1 cellular context compared by ENCODE assay signal in the genomic region with DNA sequence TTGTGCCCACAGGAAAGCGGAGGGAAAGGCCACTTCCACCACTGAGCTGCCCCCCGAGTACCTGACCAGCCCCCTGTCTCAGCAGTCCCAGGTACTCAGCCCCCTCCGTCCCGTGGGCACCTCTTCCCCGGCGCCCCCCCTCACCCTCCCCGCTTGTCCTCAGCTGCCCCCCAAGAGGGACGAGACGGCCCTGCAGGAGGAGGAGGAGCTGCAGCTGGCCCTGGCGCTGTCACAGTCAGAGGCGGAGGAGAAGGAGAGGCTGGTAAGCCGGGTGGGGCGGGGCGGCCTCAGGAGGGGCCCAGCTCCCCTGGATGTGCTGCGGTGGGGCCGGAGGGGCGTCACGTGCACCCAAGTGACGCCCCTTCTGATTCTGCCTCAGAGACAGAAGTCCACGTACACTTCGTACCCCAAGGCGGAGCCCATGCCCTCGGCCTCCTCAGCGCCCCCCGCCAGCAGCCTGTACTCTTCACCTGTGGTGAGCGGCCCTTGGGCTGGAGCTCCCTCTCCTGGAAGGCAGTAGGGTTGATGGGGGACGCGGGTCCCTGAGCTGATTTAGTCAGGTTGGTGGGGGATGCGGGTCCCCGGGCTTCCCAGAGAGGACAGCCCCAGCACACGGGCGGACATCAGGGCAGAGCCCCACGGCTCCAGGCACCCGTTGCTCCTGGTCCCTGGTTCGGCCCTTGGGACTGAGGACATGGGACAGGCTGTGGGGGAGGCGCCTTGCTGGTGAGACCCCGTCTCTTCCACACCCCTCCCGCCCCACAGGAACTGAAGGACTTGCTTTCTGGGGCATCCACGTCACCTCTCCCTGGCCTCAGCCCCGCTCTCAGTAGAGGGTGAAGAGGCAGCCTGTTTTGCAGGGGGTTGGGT.
TF ChIP-seq lines count a peak whose summit lies in the region.

No MANE protein-coding gene starts in this region.

TF ChIP-seq in HEK293, 187 proteins besides CTCF, POLR2A, EP300 and RAD21 (continued from another document):
- TF ChIP-seq, protein P1, sequence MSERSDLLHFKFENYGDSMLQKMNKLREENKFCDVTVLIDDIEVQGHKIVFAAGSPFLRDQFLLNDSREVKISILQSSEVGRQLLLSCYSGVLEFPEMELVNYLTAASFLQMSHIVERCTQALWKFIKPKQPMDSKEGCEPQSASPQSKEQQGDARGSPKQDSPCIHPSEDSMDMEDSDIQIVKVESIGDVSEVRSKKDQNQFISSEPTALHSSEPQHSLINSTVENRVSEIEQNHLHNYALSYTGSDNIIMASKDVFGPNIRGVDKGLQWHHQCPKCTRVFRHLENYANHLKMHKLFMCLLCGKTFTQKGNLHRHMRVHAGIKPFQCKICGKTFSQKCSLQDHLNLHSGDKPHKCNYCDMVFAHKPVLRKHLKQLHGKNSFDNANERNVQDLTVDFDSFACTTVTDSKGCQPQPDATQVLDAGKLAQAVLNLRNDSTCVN (tag by site-specific recombination; optimal IDR thresholded peaks at IDR 0.05), result no peak
